In the genomic region with DNA sequence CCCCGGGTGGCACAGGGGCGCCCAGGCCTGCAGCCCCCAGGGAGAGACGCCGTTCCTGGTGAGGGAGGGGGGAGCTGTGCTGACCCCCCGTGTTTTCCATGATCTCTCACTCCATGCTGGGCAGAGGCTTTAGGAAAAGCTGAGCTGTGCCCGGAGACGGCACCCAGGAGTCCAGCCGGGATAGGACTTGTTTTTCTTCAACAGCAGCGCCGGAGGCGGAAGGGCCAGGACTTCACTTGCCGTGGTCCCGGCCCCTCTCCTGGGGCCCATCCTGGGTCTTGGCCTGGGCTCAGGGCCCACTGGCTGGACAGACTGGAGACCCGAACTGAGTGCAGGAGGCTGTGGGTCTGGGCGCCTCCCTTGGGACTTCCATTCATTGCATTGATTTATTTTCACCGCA, we compare ENCODE assay signal across 8 cellular contexts.
DNase-seq lines count a peak whose midpoint lies in the region; ATAC-seq, FAIRE-seq and TF ChIP-seq lines count a peak whose summit lies in the region.
"Not testable (repeated sequence)": the region's sequence is repeated elsewhere in the genome, so short reads cannot be mapped to it uniquely, and the experiment has no call there.

No MANE protein-coding gene starts in this region.

- not testable (repeated sequence) for H3K4me1 ChIP-seq in sigmoid colon

- TF ChIP-seq EP300 in sigmoid colon (IDR thresholded peaks at IDR 0.05) = not testable (repeated sequence)

- H3K36me3 Mint-ChIP-seq in osteocyte (ENCODE audit: unreplicated experiment); stimulated activated memory B cell treated with anti-CD40 and anti-IgM and Interleukin-4, amounts not matched to agents 10 μg/mL and 1 μg/mL and 100 μg/mL, for 72 hours; type B pancreatic cell: not testable (repeated sequence)

- intact Hi-C loops in sigmoid colon (cut with DNase I) = not testable (repeated sequence)

- H3K27me3 Mint-ChIP-seq in osteocyte (ENCODE audit: unreplicated experiment); type B pancreatic cell: not testable (repeated sequence)
- H3K27me3 Mint-ChIP-seq in stimulated activated memory B cell treated with anti-CD40 and anti-IgM and Interleukin-4, amounts not matched to agents 10 μg/mL and 1 μg/mL and 100 μg/mL, for 72 hours = peaks cover 21% of the 10 kb centered on the region

- not testable (repeated sequence) for H3K27ac ChIP-seq in sigmoid colon

- H3K4me1 Mint-ChIP-seq in osteocyte (ENCODE audit: unreplicated experiment); stimulated activated memory B cell treated with anti-CD40 and anti-IgM and Interleukin-4, amounts not matched to agents 10 μg/mL and 1 μg/mL and 100 μg/mL, for 72 hours; type B pancreatic cell (ENCODE audit: unreplicated experiment): not testable (repeated sequence)

- not testable (repeated sequence) for H3K4me3 ChIP-seq in bronchial epithelial cell (ENCODE audit: low read depth, low read length); sigmoid colon

- not testable (repeated sequence) for TF ChIP-seq POLR2A in sigmoid colon (IDR thresholded peaks at IDR 0.05)

- not testable (repeated sequence) for H3K27me3 ChIP-seq in bronchial epithelial cell (ENCODE audit: control insufficient read depth, insufficient read depth, low read length); sigmoid colon

- peak; percentile 23 for FAIRE-seq in bronchial epithelial cell (lab: Jason Lieb, UNC)

- TF ChIP-seq CTCF in bronchial epithelial cell (IDR thresholded peaks at IDR 0.05; ENCODE audit: insufficient read depth, low read length, severe bottlenecking); osteocyte (IDR thresholded peaks at IDR 0.05); sigmoid colon (IDR thresholded peaks at IDR 0.05); type B pancreatic cell (conservative IDR thresholded peaks at IDR 0.05): not testable (repeated sequence)

- not testable (repeated sequence) for H3K36me3 ChIP-seq in bronchial epithelial cell (ENCODE audit: control insufficient read depth, insufficient read depth, low read length); sigmoid colon

- WGBS in sigmoid colon, 2 donors = 78 to 80% methylated on average over 13 of the region's 16 CpGs

- H3K4me3 Mint-ChIP-seq in osteocyte (ENCODE audit: unreplicated experiment); stimulated activated memory B cell treated with anti-CD40 and anti-IgM and Interleukin-4, amounts not matched to agents 10 μg/mL and 1 μg/mL and 100 μg/mL, for 72 hours; type B pancreatic cell: not testable (repeated sequence)

- H3K27ac Mint-ChIP-seq in osteocyte (ENCODE audit: unreplicated experiment); stimulated activated memory B cell treated with anti-CD40 and anti-IgM and Interleukin-4, amounts not matched to agents 10 μg/mL and 1 μg/mL and 100 μg/mL, for 72 hours; type B pancreatic cell: not testable (repeated sequence)

- DNase-seq in bronchial epithelial cell (ENCODE audit: low read depth) = not testable (repeated sequence)
- peak; percentile 39 for DNase-seq in mesenteric fat pad (ENCODE audit: low spot score)
- peak; percentile 75 for DNase-seq in osteocyte (ENCODE audit: extremely low spot score, unreplicated experiment)
- DNase-seq in sigmoid colon = peak; percentile 29
- peak; percentile 45 for DNase-seq in type B pancreatic cell (ENCODE audit: extremely low spot score, unreplicated experiment)
- peak; percentile 32 for DNase-seq in ureter (ENCODE audit: low spot score)

- not testable (repeated sequence) for H3K9me3 Mint-ChIP-seq in osteocyte (ENCODE audit: unreplicated experiment); stimulated activated memory B cell treated with anti-CD40 and anti-IgM and Interleukin-4, amounts not matched to agents 10 μg/mL and 1 μg/mL and 100 μg/mL, for 72 hours; type B pancreatic cell

- H3K9me3 ChIP-seq in sigmoid colon = not testable (repeated sequence)

- ATAC-seq in esophagus mucosa = peak; percentile 31
- ATAC-seq in stimulated activated memory B cell treated with anti-CD40 and anti-IgM and Interleukin-4, amounts not matched to agents 10 μg/mL and 1 μg/mL and 100 μg/mL, for 72 hours = peak; percentile 16
